Comparison of ENCODE assay signal across 10 cellular contexts in genomic region chr7:42794673-42795072, GRCh38.
"Had no signal": no experiment of that assay in that cellular context is flagged by ENCODE, and none has a peak within 500 bp of the region (broad histone marks: within the 10 kb centered on the region; RNA-seq: fewer than 3 reads in every experiment).

No MANE protein-coding gene starts in this region.

- FAIRE-seq: H1, H54 had no signal

- DNase-seq: GM23248, GOT3, H7, H9, HCEC 1CT, HFFc6 had no signal

- H3K9me3 ChIP-seq: HAP-1 had no signal

- H3K4me3 ChIP-seq: GM23248, GM23338, HAP-1 had no signal

- H3K36me3 ChIP-seq: HAP-1 had no signal

- H3K9ac ChIP-seq: GM23248 had no signal

- H3K4me1 ChIP-seq: HAP-1 had no signal

- H2AFZ ChIP-seq: GM23248, GM23338 had no signal

- H3K27ac ChIP-seq: GM23248 had no signal

- H3K4me2 ChIP-seq: GM23338 had no signal
